Comparison of ENCODE assay signal across 18 cellular contexts in genomic region chr1:173481195-173481772, GRCh38. TPM values are rescaled to one million over a fixed set of nuclear protein-coding genes. Genes with fewer than 3 reads are reported as not detected.
A peak's percentile ranks its signal among the peaks of the same experiment; 100 is the strongest.
DNase-seq lines count a peak whose midpoint lies in the region; ATAC-seq, FAIRE-seq and TF ChIP-seq lines count a peak whose summit lies in the region.
"Had no signal": no experiment of that assay in that cellular context is flagged by ENCODE, and none has a peak within 500 bp of the region (broad histone marks: within the 10 kb centered on the region; RNA-seq: fewer than 3 reads in every experiment).

No MANE protein-coding gene starts in this region.

- no peak overlapping the region for H3K4me3 ChIP-seq in CD8-positive, alpha-beta memory T cell (ENCODE audit: low read length)
- H3K4me3 ChIP-seq in GM12878, result no peak overlapping the region
- H3K4me3 ChIP-seq: A549; BLaER1 treated with 17β-estradiol and CSF1 and Interleukin-3, amounts not matched to agents 10 nM and 100 nM; MG63 had no signal

- no peak for FAIRE-seq in GM12878 (lab: Jason Lieb, UNC)
- FAIRE-seq: A549 had no signal

- H2AFZ ChIP-seq in GM12878 (ENCODE audit: control insufficient read depth, low read depth, low read length), result no peak overlapping the region

- no peak for ATAC-seq in Right ventricle myocardium superior (ENCODE audit: poor library complexity)
- ATAC-seq in GM12878, result no peak
- ATAC-seq: A549 had no signal

- 0 out of 2 replicates have a peak overlapping the region, but pooled peaks have one; percentile 13 for H3K4me2 ChIP-seq in GM12878 (ENCODE audit: control insufficient read depth, insufficient read depth)
- H3K4me2 ChIP-seq: A549 had no signal

- BruUV-seq in GM12878 (replicated peaks; lab: Mats Ljungman, UMichigan), result no TSS peak

- TF ChIP-seq CTCF in GM12878 (IDR thresholded peaks at IDR 0.05 in 2 of 3, conservative IDR thresholded peaks at IDR 0.05 in 1 of 3; ENCODE audit: control insufficient read depth in 2 of 3, extremely low read depth in 1 of 3, insufficient read depth in 1 of 3, low read depth in 3 of 3, low read length in 3 of 3) (no peak), neural crest cell (conservative IDR thresholded peaks at IDR 0.05) (no peak)

- no peaks in the 10 kb centered on the region for H3K9me3 Mint-ChIP-seq in CD8-positive, alpha-beta memory T cell
- no peaks in the 10 kb centered on the region for H3K9me3 Mint-ChIP-seq in neural crest cell

- H3K9me3 ChIP-seq in CD8-positive, alpha-beta memory T cell (ENCODE audit: low read length), result no peaks in the 10 kb centered on the region
- H3K9me3 ChIP-seq in GM12878 (replicated peaks; ENCODE audit: control insufficient read depth, insufficient read depth, low read length), result no peaks in the 10 kb centered on the region
- H3K9me3 ChIP-seq: A549; BLaER1 treated with 17β-estradiol and CSF1 and Interleukin-3, amounts not matched to agents 10 nM and 100 nM; MG63 had no signal

- H3K4me1 ChIP-seq in CD8-positive, alpha-beta memory T cell (ENCODE audit: insufficient read depth, low read length), result peaks cover 20% of the 10 kb centered on the region
- peaks cover 7% of the 10 kb centered on the region for H3K4me1 ChIP-seq in GM12878 (ENCODE audit: control insufficient read depth, insufficient read depth, low read length)

- no peak overlapping the region for H3K27ac ChIP-seq in CD8-positive, alpha-beta memory T cell (ENCODE audit: low read depth, low read length)
- no peak overlapping the region for H3K27ac ChIP-seq in GM12878 (ENCODE audit: control insufficient read depth, insufficient read depth)
- H3K27ac ChIP-seq: A549; BLaER1 treated with 17β-estradiol and CSF1 and Interleukin-3, amounts not matched to agents 10 nM and 100 nM had no signal

- H3K27me3 ChIP-seq in CD8-positive, alpha-beta memory T cell (ENCODE audit: insufficient read depth, low read length, poor library complexity, severe bottlenecking), result no peaks in the 10 kb centered on the region
- no peaks in the 10 kb centered on the region for H3K27me3 ChIP-seq in GM12878 (replicated peaks in 1 of 2; ENCODE audit: control insufficient read depth in 2 of 2, insufficient read depth in 2 of 2, low read length in 1 of 2)
- H3K27me3 ChIP-seq: BLaER1 treated with 17β-estradiol and CSF1 and Interleukin-3, amounts not matched to agents 10 nM and 100 nM; MG63 had no signal

- no peaks in the 10 kb centered on the region for H3K27me3 Mint-ChIP-seq in CD8-positive, alpha-beta memory T cell
- H3K27me3 Mint-ChIP-seq in neural crest cell (ENCODE audit: low read depth), result no peaks in the 10 kb centered on the region

- TF ChIP-seq POLR2A in GM12878 (IDR thresholded peaks at IDR 0.05; ENCODE audit: low read depth, low read length), result no peak

- 94% methylated on average over 1 of the region's 1 CpG for WGBS in GM12878 (ENCODE audit: insufficient coverage, insufficient replicate concordance, low lambda C conversion rate, missing lambda C conversion rate)

- in situ Hi-C loops in GM12878 (cut with MboI), result no loop called here

- peak overlapping the region in 5 of 8 donors; percentile 0 to 84 (median 6) for H3K27ac Mint-ChIP-seq in CD8-positive, alpha-beta memory T cell
- peak overlapping the region; percentile 3 for H3K27ac Mint-ChIP-seq in neural crest cell (ENCODE audit: unreplicated experiment)

- TF ChIP-seq EP300 in GM12878 (IDR thresholded peaks at IDR 0.05; ENCODE audit: borderline replicate concordance in 1 of 2, control insufficient read depth in 1 of 2, low read depth in 2 of 2, low read length in 2 of 2), result no peak

- intact Hi-C loops in Right ventricle myocardium superior (cut with DNase I), result no loop called here
- intact Hi-C loops in cardiac septum (cut with DNase I), result no loop called here
- intact Hi-C loops in GM12878 (cut with micrococcal nuclease; ENCODE audit: unreplicated experiment), result no loop called here

- peaks cover 34% of the 10 kb centered on the region for H3K79me2 ChIP-seq in GM12878 (ENCODE audit: control insufficient read depth, insufficient read depth, low read length)

- peaks cover 28 to 51% (median 45%) of the 10 kb centered on the region in 3 donors for H3K4me1 Mint-ChIP-seq in CD8-positive, alpha-beta memory T cell
- peaks cover 24% of the 10 kb centered on the region for H3K4me1 Mint-ChIP-seq in neural crest cell

- DNase-seq in Right ventricle myocardium superior, result peak; percentile 46
- DNase-seq in cardiac septum (ENCODE audit: low spot score), result no peak
- no peak for DNase-seq in CD8-positive, alpha-beta memory T cell
- DNase-seq in GM12878 (ENCODE audit: low read depth, low spot score), result no peak
- DNase-seq in neural crest cell (ENCODE audit: low read depth, low spot score), result no peak
- DNase-seq in inferior parietal cortex (ENCODE audit: extremely low spot score), result no peak
- DNase-seq in NCI-H1105 treated with DMSO at 0.1 percent for 48 hours (lab: John Stamatoyannopoulos, UW), result no peak
- no peak for DNase-seq in SW480 (ENCODE audit: low spot score)
- DNase-seq: COR-L47, EL, MG63, NCI-H1092, NCI-H1694, NCI-H2107, NCI-H226, NCI-H524 treated with DMSO at 0.1 percent for 48 hours had no signal

- H4K20me1 ChIP-seq in GM12878 (ENCODE audit: control insufficient read depth, insufficient read depth), result no peaks in the 10 kb centered on the region

- H3K4me3 Mint-ChIP-seq in CD8-positive, alpha-beta memory T cell, result peak overlapping the region in 1 of 7 donors; percentile 54
- H3K4me3 Mint-ChIP-seq in neural crest cell, result no peak overlapping the region

- POLR2A ChIA-PET in CD8-positive, alpha-beta memory T cell (lab: Charles Lee), result no interaction called here
- POLR2A ChIA-PET in GM12878 (lab: Charles Lee), result no interaction called here

- peaks cover 15 to 71% (median 24%) of the 10 kb centered on the region in 3 donors for H3K36me3 Mint-ChIP-seq in CD8-positive, alpha-beta memory T cell
- peaks cover 31% of the 10 kb centered on the region for H3K36me3 Mint-ChIP-seq in neural crest cell (ENCODE audit: low read depth)

- no peak overlapping the region for H3K9ac ChIP-seq in GM12878 (ENCODE audit: control insufficient read depth, insufficient read depth, low read length)
- H3K9ac ChIP-seq: BLaER1 treated with 17β-estradiol and CSF1 and Interleukin-3, amounts not matched to agents 10 nM and 100 nM had no signal

- RAD21 ChIA-PET in GM12878 (lab: Charles Lee; ENCODE audit: unreplicated experiment), result interaction anchor here (1.3 kb wide), 1 partner anchor 64 kb away, joined by 4 read pairs; no protein-coding TSS in a partner anchor

- H3K36me3 ChIP-seq in CD8-positive, alpha-beta memory T cell (ENCODE audit: insufficient read depth, low read length), result peaks cover 41% of the 10 kb centered on the region
- peaks cover 4 to 23% of the 10 kb centered on the region in 2 experiments for H3K36me3 ChIP-seq in GM12878 (ENCODE audit: control insufficient read depth in 2 of 2, insufficient read depth in 2 of 2, low read length in 1 of 2)

- CTCF ChIA-PET in CD8-positive, alpha-beta memory T cell (lab: Charles Lee), result interaction anchor here (1.4 kb wide), 1 partner anchor 50 kb away, joined by 3 read pairs; no protein-coding TSS in a partner anchor
- CTCF ChIA-PET in GM12878 (lab: Yijun Ruan, JAX), result interaction anchor here (0.8 to 1.5 kb wide), 4 partner anchors 51 to 738 kb away, joined by 3 to 5 read pairs (median 3); partner anchors contain the start of gene DARS2

- TF ChIP-seq RAD21 in GM12878 (IDR thresholded peaks at IDR 0.05; ENCODE audit: insufficient read depth, low read depth, low read length), result no peak

- SMC1A ChIA-PET in GM12878 (lab: Charles Lee; ENCODE audit: uncharacterized antibody, unreplicated experiment), result interaction anchor here (1.0 to 1.5 kb wide), 3 partner anchors 23 to 64 kb away, joined by 3 to 5 read pairs (median 3); no protein-coding TSS in a partner anchor

TF ChIP-seq in GM12878, 131 proteins besides CTCF, POLR2A, EP300 and RAD21 (continues in another document):
- TF ChIP-seq, protein P1, sequence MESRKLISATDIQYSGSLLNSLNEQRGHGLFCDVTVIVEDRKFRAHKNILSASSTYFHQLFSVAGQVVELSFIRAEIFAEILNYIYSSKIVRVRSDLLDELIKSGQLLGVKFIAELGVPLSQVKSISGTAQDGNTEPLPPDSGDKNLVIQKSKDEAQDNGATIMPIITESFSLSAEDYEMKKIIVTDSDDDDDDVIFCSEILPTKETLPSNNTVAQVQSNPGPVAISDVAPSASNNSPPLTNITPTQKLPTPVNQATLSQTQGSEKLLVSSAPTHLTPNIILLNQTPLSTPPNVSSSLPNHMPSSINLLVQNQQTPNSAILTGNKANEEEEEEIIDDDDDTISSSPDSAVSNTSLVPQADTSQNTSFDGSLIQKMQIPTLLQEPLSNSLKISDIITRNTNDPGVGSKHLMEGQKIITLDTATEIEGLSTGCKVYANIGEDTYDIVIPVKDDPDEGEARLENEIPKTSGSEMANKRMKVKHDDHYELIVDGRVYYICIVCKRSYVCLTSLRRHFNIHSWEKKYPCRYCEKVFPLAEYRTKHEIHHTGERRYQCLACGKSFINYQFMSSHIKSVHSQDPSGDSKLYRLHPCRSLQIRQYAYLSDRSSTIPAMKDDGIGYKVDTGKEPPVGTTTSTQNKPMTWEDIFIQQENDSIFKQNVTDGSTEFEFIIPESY (IDR thresholded peaks at IDR 0.05), result no peak
- TF ChIP-seq MYB (IDR thresholded peaks at IDR 0.05; ENCODE audit: borderline replicate concordance, low read depth, low read length) (no peak), MYC (IDR thresholded peaks at IDR 0.05; ENCODE audit: insufficient read depth, insufficient read length, insufficient replicate concordance, low read length, severe bottlenecking) (no peak), TAF1 (IDR thresholded peaks at IDR 0.05; ENCODE audit: borderline replicate concordance, low read depth, low read length) (no peak)

RNA-seq across cellular contexts. Expression of gene PRDX6, which starts 4.1 kb away (rescaled TPM):
- 539 TPM for total RNA-seq in Right ventricle myocardium superior
- 254 TPM for total RNA-seq in cardiac septum
- total RNA-seq in CD8-positive, alpha-beta memory T cell, result 100 to 1,000 TPM; 134 to 140 TPM
- 159 TPM for polyA plus RNA-seq in CD8-positive, alpha-beta memory T cell
- total RNA-seq in GM12878 (2013; cell fraction: nucleolus; rRNA removed), result 57.5 and 63.1 TPM in 2 replicates
- total RNA-seq in GM12878 (2014; rRNA removed), result 98.7 and 102 TPM in 2 replicates
- 105 and 110 TPM in 2 replicates for total RNA-seq in GM12878 (2014; rRNA removed; fragmentation: Illumina TruSeq; extraction: Trizol)
- total RNA-seq in GM12878 (2021), result 121 and 122 TPM in 2 replicates
- 65.0 TPM for polyA plus RNA-seq in GM12878 (2011; ENCODE audit: low read depth)
- polyA plus RNA-seq in GM12878 (2011; rRNA removed), result 145 and 151 TPM in 2 replicates
- 105 and 131 TPM in 2 replicates for polyA plus RNA-seq in GM12878 (2011; cell fraction: cytosol; rRNA removed)
- polyA plus RNA-seq in GM12878 (2011; cell fraction: nucleus; rRNA removed), result 76.3 and 87.9 TPM in 2 replicates
- 74.4 and 107 TPM in 2 replicates for polyA plus RNA-seq in GM12878 (2012)
- polyA plus RNA-seq in GM12878 (2014; fragmentation: Illumina TruSeq; extraction: Trizol), result 130 and 143 TPM in 2 replicates
- 100 to 1,000 TPM; 204 to 230 TPM for polyA plus RNA-seq in GM12878 (2014; fragmentation: Nextera tagmentation; extraction: Ambion mirVana)
- polyA plus RNA-seq in GM12878 (2014; rRNA removed), result 70.7 and 73.8 TPM in 2 replicates
- polyA plus RNA-seq in GM12878 (2016; fragmentation: Nextera tagmentation; extraction: Ambion mirVana), result 100 to 1,000 TPM; 147 to 162 TPM
- 147 and 151 TPM in 2 replicates for polyA minus RNA-seq in GM12878 (2011; rRNA and poly(A)+ RNA removed)
- 43.0 and 63.6 TPM in 2 replicates for polyA minus RNA-seq in GM12878 (2011; cell fraction: cytosol; rRNA and poly(A)+ RNA removed)
- polyA minus RNA-seq in GM12878 (2011; cell fraction: nucleus; rRNA and poly(A)+ RNA removed), result 31.8 and 40.7 TPM in 2 replicates
- 230 and 234 TPM in 2 replicates for total RNA-seq in neural crest cell
